ENCODE assay signal across 19 cellular contexts in the genomic region with DNA sequence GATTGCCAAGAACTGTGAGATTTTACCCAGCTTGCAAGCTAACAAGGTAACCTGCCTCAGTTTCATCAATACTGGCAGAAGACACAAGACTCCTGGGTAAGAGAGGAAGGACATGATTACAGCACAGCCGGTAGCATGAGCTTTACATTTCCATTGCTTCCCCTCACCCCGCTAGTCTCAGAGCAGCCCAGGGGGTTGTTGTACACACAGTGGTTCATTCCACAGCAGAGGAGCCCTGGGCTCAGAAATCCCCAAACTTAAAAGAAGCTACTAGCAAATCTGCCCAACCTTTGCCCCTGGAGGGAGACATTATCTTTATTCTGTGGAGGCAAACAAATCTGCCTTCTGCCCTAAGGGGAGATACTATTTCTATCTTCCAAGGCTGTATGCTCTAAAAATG. TPM values are rescaled to one million over a fixed set of nuclear protein-coding genes. Genes with fewer than 3 reads are reported as not detected.
A peak's percentile ranks its signal among the peaks of the same experiment; 100 is the strongest.
DNase-seq lines count a peak whose midpoint lies in the region; ATAC-seq and TF ChIP-seq lines count a peak whose summit lies in the region.
"Had no signal": no experiment of that assay in that cellular context is flagged by ENCODE, and none has a peak within 500 bp of the region (broad histone marks: within the 10 kb centered on the region; RNA-seq: fewer than 3 reads in every experiment).

No MANE protein-coding gene starts in this region.

- no peak overlapping the region for H2BK120ac ChIP-seq in IMR-90 (ENCODE audit: low read depth, low read length)

- in situ Hi-C loops in IMR-90 (cut with MboI; ENCODE audit: low sequenced_read_pairs), result no loop called here

- intact Hi-C loops in IMR-90 (cut with micrococcal nuclease), result no loop called here

- H3K56ac ChIP-seq in IMR-90 (ENCODE audit: extremely low read depth, insufficient read depth, low read length), result no peak overlapping the region

- TF ChIP-seq CTCF in IMR-90 (conservative IDR thresholded peaks at IDR 0.05; ENCODE audit: low read depth, low read length) (no peak), choroid plexus epithelial cell (conservative IDR thresholded peaks at IDR 0.05; ENCODE audit: low read depth, low read length) (no peak)

- CTCF ChIA-PET in IMR-90 (lab: Yijun Ruan, JAX), result interaction anchor here (0.8 kb wide), 1 partner anchor 41 kb away, joined by 3 read pairs; no protein-coding TSS in a partner anchor

- no TSS peak for BruUV-seq in IMR-90 (replicated peaks; lab: Mats Ljungman, UMichigan)

- H2BK5ac ChIP-seq in IMR-90 (ENCODE audit: low read depth, low read length, poor library complexity, severe bottlenecking), result no peak overlapping the region

- H3K27ac ChIP-seq in BLaER1 (no peak overlapping the region), IMR-90 (ENCODE audit: insufficient read depth, low read length) (no peak overlapping the region)
- H3K27ac ChIP-seq: C4-2B, HL-60, KMS-11 had no signal

- dilution Hi-C loops in IMR-90 (cut with HindIII; ENCODE audit: low sequenced_read_pairs, unreplicated experiment), result no loop called here

- TF ChIP-seq RAD21 in IMR-90 (IDR thresholded peaks at IDR 0.05; ENCODE audit: low read length), result no peak

- no peak overlapping the region for H2AK5ac ChIP-seq in IMR-90 (ENCODE audit: low read depth, low read length)

- no peak overlapping the region for H4K8ac ChIP-seq in IMR-90 (ENCODE audit: low read depth in 2 of 2, low read length in 2 of 2)

- H2AFZ ChIP-seq in IMR-90 (replicated peaks; ENCODE audit: low read length, poor library complexity), result no peak overlapping the region

- H3K36me3 ChIP-seq in BLaER1, result no peaks in the 10 kb centered on the region
- H3K36me3 ChIP-seq in IMR-90 (ENCODE audit: control insufficient read depth, insufficient read depth, low read length), result peaks cover 6% of the 10 kb centered on the region

- peaks cover 38% of the 10 kb centered on the region for H3K4me1 ChIP-seq in BLaER1
- peaks cover 1% of the 10 kb centered on the region; the same call in 1 of the 2 replicates for H3K4me1 ChIP-seq in IMR-90 (ENCODE audit: control insufficient read depth, insufficient read depth, low read length)

- H4K20me1 ChIP-seq in BLaER1 (no peaks in the 10 kb centered on the region), IMR-90 (ENCODE audit: insufficient read depth, low read length) (no peaks in the 10 kb centered on the region)

- H4K5ac ChIP-seq in IMR-90 (ENCODE audit: low read depth, low read length), result no peak overlapping the region

- no peak overlapping the region for H3K23ac ChIP-seq in IMR-90 (ENCODE audit: low read depth, low read length)

- H3K4me3 ChIP-seq in BLaER1 (no peak overlapping the region), IMR-90 (ENCODE audit: insufficient read depth, low read depth, low read length) (no peak overlapping the region), choroid plexus epithelial cell (ENCODE audit: low read depth, low read length) (no peak overlapping the region)

- no peak overlapping the region for H3K14ac ChIP-seq in IMR-90 (replicated peaks; ENCODE audit: low read depth, low read length)

- no peak for TF ChIP-seq POLR2A in IMR-90 (IDR thresholded peaks at IDR 0.05; ENCODE audit: low read depth, low read length)

- H3K9ac ChIP-seq in BLaER1 (no peak overlapping the region), IMR-90 (ENCODE audit: low read depth, low read length) (no peak overlapping the region)
- H3K9ac ChIP-seq: KMS-11 had no signal

- peaks cover 3% of the 10 kb centered on the region; the same call in 1 of the 2 replicates for H3K9me1 ChIP-seq in IMR-90 (ENCODE audit: insufficient read depth, low read length)

- no peaks in the 10 kb centered on the region for H3K9me3 ChIP-seq in BLaER1
- H3K9me3 ChIP-seq in IMR-90 (ENCODE audit: control insufficient read depth, insufficient read depth, low read length), result no peaks in the 10 kb centered on the region

- H2BK15ac ChIP-seq in IMR-90 (ENCODE audit: low read depth, low read length), result no peak overlapping the region

- no peak overlapping the region for H2BK20ac ChIP-seq in IMR-90 (ENCODE audit: low read depth, low read length)

- H3K4ac ChIP-seq in IMR-90 (ENCODE audit: low read depth, low read length), result no peak overlapping the region

- H3K27me3 ChIP-seq in BLaER1 (no peaks in the 10 kb centered on the region), IMR-90 (ENCODE audit: control insufficient read depth, insufficient read depth, low read length) (no peaks in the 10 kb centered on the region)

- DNase-seq in IMR-90, result no peak
- peak; percentile 21 for DNase-seq in choroid plexus epithelial cell (ENCODE audit: low read depth)
- DNase-seq in mesenteric fat pad (ENCODE audit: low spot score), result peak; percentile 67
- DNase-seq in HPDE6-E6E7 (ENCODE audit: extremely low spot score), result no peak
- DNase-seq in DMS53 (lab: John Stamatoyannopoulos, UW), result no peak
- no peak for DNase-seq in A172 (ENCODE audit: low spot score)
- DNase-seq: 8988T; ACHN; CD4-positive, alpha-beta memory T cell; DMS153; DND-41; GDM1; GOT3; H9 had no signal

- H4K91ac ChIP-seq in IMR-90 (ENCODE audit: insufficient read depth, low read depth, low read length), result no peak overlapping the region

- peak overlapping the region; percentile 68 for H3K4me2 ChIP-seq in BLaER1
- no peak overlapping the region for H3K4me2 ChIP-seq in IMR-90 (ENCODE audit: low read depth, low read length)
- H3K4me2 ChIP-seq: KMS-11 had no signal

- POLR2A ChIA-PET in IMR-90 (lab: Charles Lee; ENCODE audit: unreplicated experiment), result no interaction called here

- no CpG with 5 or more reads among the region's 2 CpGs for WGBS in IMR-90 (ENCODE audit: extremely low coverage in 2 of 2, insufficient read length in 1 of 2), 2 experiments

- H3K79me1 ChIP-seq in IMR-90 (ENCODE audit: low read depth in 1 of 2, low read length in 2 of 2), result peaks cover 22 to 51% of the 10 kb centered on the region in 2 experiments

- ATAC-seq in IMR-90 (ENCODE audit: low read depth) (peak; percentile 14; the same call in 1 of the 2 replicates), GM19023 (IDR thresholded peaks at IDR 0.05; ENCODE audit: unreplicated experiment) (no peak)

- H2AK9ac ChIP-seq in IMR-90 (replicated peaks; ENCODE audit: low read depth, low read length, poor library complexity), result no peak overlapping the region

- 0 out of 2 replicates have a peak overlapping the region, but pooled peaks have one; percentile 4 for H3K18ac ChIP-seq in IMR-90 (ENCODE audit: low read depth, low read length)

TF ChIP-seq in IMR-90, 13 proteins besides CTCF, POLR2A, EP300 and RAD21:
- TF ChIP-seq, protein P1, sequence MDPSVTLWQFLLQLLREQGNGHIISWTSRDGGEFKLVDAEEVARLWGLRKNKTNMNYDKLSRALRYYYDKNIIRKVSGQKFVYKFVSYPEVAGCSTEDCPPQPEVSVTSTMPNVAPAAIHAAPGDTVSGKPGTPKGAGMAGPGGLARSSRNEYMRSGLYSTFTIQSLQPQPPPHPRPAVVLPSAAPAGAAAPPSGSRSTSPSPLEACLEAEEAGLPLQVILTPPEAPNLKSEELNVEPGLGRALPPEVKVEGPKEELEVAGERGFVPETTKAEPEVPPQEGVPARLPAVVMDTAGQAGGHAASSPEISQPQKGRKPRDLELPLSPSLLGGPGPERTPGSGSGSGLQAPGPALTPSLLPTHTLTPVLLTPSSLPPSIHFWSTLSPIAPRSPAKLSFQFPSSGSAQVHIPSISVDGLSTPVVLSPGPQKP (IDR thresholded peaks at IDR 0.05; ENCODE audit: borderline replicate concordance, low read depth, low read length), result no peak
- TF ChIP-seq MAZ (IDR thresholded peaks at IDR 0.05; ENCODE audit: borderline replicate concordance, low read depth, low read length) (no peak), FOS (IDR thresholded peaks at IDR 0.05; ENCODE audit: low read depth, low read length) (no peak), MAFK (IDR thresholded peaks at IDR 0.05; ENCODE audit: low read depth, low read length) (no peak), RFX5 (IDR thresholded peaks at IDR 0.05; ENCODE audit: low read depth, low read length) (no peak), MXI1 (IDR thresholded peaks at IDR 0.05; ENCODE audit: borderline replicate concordance, low read depth, low read length) (no peak), SMC3 (IDR thresholded peaks at IDR 0.05; ENCODE audit: low read depth, low read length) (no peak), BHLHE40 (IDR thresholded peaks at IDR 0.05; ENCODE audit: low read depth, low read length) (no peak), CEBPB (IDR thresholded peaks at IDR 0.05; ENCODE audit: low read depth, low read length) (no peak), NFE2L2 (IDR thresholded peaks at IDR 0.05; ENCODE audit: low read depth, low read length) (no peak), RCOR1 (IDR thresholded peaks at IDR 0.05; ENCODE audit: insufficient replicate concordance, low read length) (no peak), CHD1 (IDR thresholded peaks at IDR 0.05; ENCODE audit: low read depth, low read length) (no peak)
- TF ChIP-seq, protein P2, sequence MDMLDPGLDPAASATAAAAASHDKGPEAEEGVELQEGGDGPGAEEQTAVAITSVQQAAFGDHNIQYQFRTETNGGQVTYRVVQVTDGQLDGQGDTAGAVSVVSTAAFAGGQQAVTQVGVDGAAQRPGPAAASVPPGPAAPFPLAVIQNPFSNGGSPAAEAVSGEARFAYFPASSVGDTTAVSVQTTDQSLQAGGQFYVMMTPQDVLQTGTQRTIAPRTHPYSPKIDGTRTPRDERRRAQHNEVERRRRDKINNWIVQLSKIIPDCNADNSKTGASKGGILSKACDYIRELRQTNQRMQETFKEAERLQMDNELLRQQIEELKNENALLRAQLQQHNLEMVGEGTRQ (IDR thresholded peaks at IDR 0.05; ENCODE audit: low read depth, low read length), result no peak

RNA-seq across cellular contexts. Expression of a gene that starts 17.1 kb away (rescaled TPM):
- 53.2 and 53.9 TPM in 2 replicates for total RNA-seq in IMR-90 (2012; rRNA removed)
- polyA plus RNA-seq in IMR-90 (2012; rRNA removed), result 39.0 and 43.5 TPM in 2 replicates
- 21.0 and 28.9 TPM in 2 replicates for polyA plus RNA-seq in IMR-90 (2012; cell fraction: cytosol; rRNA removed)
- 25.2 and 89.7 TPM in 2 replicates for polyA plus RNA-seq in IMR-90 (2012; cell fraction: nucleus; rRNA removed; ENCODE audit: low replicate concordance)
- total RNA-seq in mesenteric fat pad, result 30.2 TPM
- total RNA-seq in A172 (2014; rRNA removed; shearing (Covaris generic)), result 23.5 and 36.3 TPM in 2 replicates

Comparison
In these comparisons a context has a peak if more than half of its experiments do, and no peak if none do; other contexts are left out.
1. DNase-seq: peak in choroid plexus epithelial cell (single experiment) and mesenteric fat pad (single experiment); none in IMR-90 (single experiment), HPDE6-E6E7 (single experiment), DMS53 (single experiment) and A172 (single experiment).